8 cellular contexts compared by ENCODE assay signal in the genomic region with DNA sequence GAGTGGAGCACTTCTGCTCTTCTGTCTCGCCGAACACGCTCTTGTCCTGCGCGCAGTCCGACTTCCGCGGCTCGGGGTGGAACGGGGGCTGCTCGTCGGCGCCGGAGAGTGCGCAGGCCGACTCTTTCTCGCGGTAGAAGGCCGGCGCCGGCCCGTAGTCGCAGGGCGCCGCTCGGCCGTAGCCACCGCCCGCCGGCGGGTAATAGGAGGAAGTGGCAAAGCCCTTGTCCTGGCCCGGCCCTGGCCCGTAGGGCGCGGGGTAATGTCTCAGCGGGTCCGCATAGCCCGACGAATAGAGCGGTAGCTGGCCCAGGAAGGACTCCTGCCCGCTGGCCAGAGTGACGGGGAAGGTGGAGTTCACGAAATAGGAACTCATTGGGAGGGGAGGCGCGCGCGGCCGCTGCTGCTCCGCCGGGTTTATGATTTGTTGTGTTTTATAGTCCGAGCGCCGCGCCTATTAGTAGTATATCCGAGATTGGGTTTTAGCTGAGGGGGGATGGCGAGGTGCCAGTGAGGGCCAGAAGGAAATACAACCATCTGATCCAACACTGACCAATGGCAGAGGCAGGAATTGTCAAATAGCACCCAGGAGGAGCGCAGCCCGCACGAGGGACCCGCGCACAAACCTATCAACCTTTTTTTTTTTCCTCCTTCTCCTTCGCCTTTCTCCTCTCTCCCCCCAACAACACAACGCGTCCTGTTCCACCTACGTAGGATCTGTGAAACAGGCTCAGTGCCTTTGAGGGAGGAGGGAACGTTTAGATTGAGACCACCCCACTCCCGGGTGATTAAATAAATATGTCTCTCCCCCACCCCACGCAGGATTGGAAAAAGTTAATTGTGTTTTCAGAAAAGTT. TPM values are rescaled to one million over a fixed set of nuclear protein-coding genes. Genes with fewer than 3 reads are reported as not detected.
DNase-seq lines count a peak whose midpoint lies in the region; ATAC-seq, FAIRE-seq and TF ChIP-seq lines count a peak whose summit lies in the region.

No MANE protein-coding gene starts in this region.

- H3K4ac ChIP-seq in H1 (replicated peaks; ENCODE audit: insufficient read length, low read depth, low read length), result no peak overlapping the region

- peaks cover 96 to 100% (median 99%) of the 10 kb centered on the region in 4 experiments for H3K27me3 ChIP-seq in H1 (replicated peaks in 1 of 4; ENCODE audit: control insufficient read depth in 3 of 4, extremely low read depth in 1 of 4, insufficient read depth in 3 of 4, low read length in 3 of 4)

- H3K36me3 ChIP-seq in H1 (ENCODE audit: control insufficient read depth in 2 of 4, insufficient read depth in 4 of 4, low read length in 3 of 4), result no peaks in the 10 kb centered on the region; a peak in 1 of 8 replicates

- peaks cover 25 to 51% (median 44%) of the 10 kb centered on the region in 4 donors for H3K4me1 Mint-ChIP-seq in naive thymus-derived CD8-positive, alpha-beta T cell

- peak overlapping the region; percentile 59 to 90 (median 84) for H3K4me3 Mint-ChIP-seq in naive thymus-derived CD8-positive, alpha-beta T cell

- TF ChIP-seq RAD21 in H1 (IDR thresholded peaks at IDR 0.05 in 1 of 2, conservative IDR thresholded peaks at IDR 0.05 in 1 of 2; ENCODE audit: low read depth in 2 of 2, low read length in 2 of 2), result no peak

- peaks cover 57 to 100% (median 79%) of the 10 kb centered on the region in 5 donors for H3K27me3 Mint-ChIP-seq in naive thymus-derived CD8-positive, alpha-beta T cell

- H3K4me2 ChIP-seq in H1 (ENCODE audit: insufficient read depth in 1 of 2, low read depth in 2 of 2, low read length in 2 of 2), result peak overlapping the region; percentile 21 to 56; a peak in 3 of 4 replicates

- POLR2A ChIA-PET in RWPE1 (lab: Yijun Ruan, JAX; ENCODE audit: low non-redundant PET) (no interaction called here), H1 (lab: Charles Lee; ENCODE audit: partially characterized antibody) (interaction anchor here (1.2 to 1.4 kb wide), 2 partner anchors 10 to 53 kb away, joined by 3 to 4 read pairs; a partner anchor contains a TSS)
- POLR2A ChIA-PET in naive thymus-derived CD8-positive, alpha-beta T cell (lab: Charles Lee), result interaction anchor here (1.0 to 1.1 kb wide), 2 partner anchors 12 to 21 kb away, joined by 3 to 4 read pairs; no protein-coding TSS in a partner anchor

- peaks cover 38 to 58% of the 10 kb centered on the region in 2 experiments for H4K20me1 ChIP-seq in H1 (replicated peaks in 1 of 2; ENCODE audit: control insufficient read depth in 1 of 2, insufficient read depth in 2 of 2, low read length in 2 of 2)

- H4K5ac ChIP-seq in H1 (ENCODE audit: insufficient read length, low read depth, low read length), result no peak overlapping the region

- WGBS in H1 (ENCODE audit: extremely low coverage in 1 of 2, insufficient coverage in 1 of 2, insufficient read length in 1 of 2, insufficient replicate concordance in 2 of 2, low coverage in 1 of 2, low lambda C conversion rate in 2 of 2, missing lambda C conversion rate in 1 of 2), 2 experiments, result 6% methylated on average over 56 of the region's 68 CpGs; no CpG with 5 or more reads in 1 of the 2 experiments

- H3K27ac Mint-ChIP-seq in naive thymus-derived CD8-positive, alpha-beta T cell, result peak overlapping the region in 2 of 10 donors; percentile 13 to 53

- TF ChIP-seq POLR2A in H1 (IDR thresholded peaks at IDR 0.05; ENCODE audit: control extremely low read depth in 1 of 2, low read depth in 2 of 2, low read length in 2 of 2), result no peak

- H2AK5ac ChIP-seq in H1 (ENCODE audit: low read depth, low read length), result no peak overlapping the region

- H3K79me2 ChIP-seq in H1 (ENCODE audit: control insufficient read depth in 1 of 2, insufficient read depth in 2 of 2, low read length in 2 of 2), result no peaks in the 10 kb centered on the region

- H3K36me3 Mint-ChIP-seq in naive thymus-derived CD8-positive, alpha-beta T cell, result peaks cover 0 to 4% (median 0%) of the 10 kb centered on the region in 3 donors

- H2BK20ac ChIP-seq in H1 (ENCODE audit: low read length), result no peak overlapping the region

- no peak for TF ChIP-seq CTCF in RWPE1 (conservative IDR thresholded peaks at IDR 0.05; ENCODE audit: low read depth)
- TF ChIP-seq CTCF in H1 (IDR thresholded peaks at IDR 0.05; ENCODE audit: control extremely low read depth in 1 of 3, insufficient read depth in 1 of 3, low read depth in 1 of 3, low read length in 3 of 3), result peak in 1 of 3 experiments; percentile 5; a peak in 1 of 4 replicates

- no peak overlapping the region for H4K91ac ChIP-seq in H1 (replicated peaks; ENCODE audit: insufficient read length, low read length)

- CTCF ChIA-PET in RWPE1 (lab: Yijun Ruan, JAX), result interaction anchor here (0.6 to 1.1 kb wide), 3 partner anchors 21 to 203 kb away, joined by 3 to 4 read pairs (median 3); no protein-coding TSS in a partner anchor
- CTCF ChIA-PET in H1 (lab: Charles Lee; ENCODE audit: partially characterized antibody), result interaction anchor here (0.6 to 2.1 kb wide), 7 partner anchors 9 to 298 kb away, joined by 3 to 8 read pairs (median 5); no protein-coding TSS in a partner anchor

- no peaks in the 10 kb centered on the region for H3K9me3 Mint-ChIP-seq in naive thymus-derived CD8-positive, alpha-beta T cell

- DNase-seq in activated naive CD4-positive, alpha-beta T cell treated with Interleukin-2 at 50 U/mL for 16 hours, result peak; percentile 42
- no peak for DNase-seq in activated naive CD4-positive, alpha-beta T cell treated with anti-CD3 and anti-CD28 coated beads, Interleukin-2, amount 50 U/mL, for 16 hours
- DNase-seq in RWPE1 (ENCODE audit: low spot score), result no peak
- no peak for DNase-seq in H1 (ENCODE audit: low read depth in 1 of 2, low spot score in 2 of 2)
- DNase-seq in naive thymus-derived CD8-positive, alpha-beta T cell, result peak in 4 of 10 donors; percentile 23 to 61 (median 43)

- no peak overlapping the region for H3K9ac ChIP-seq in H1 (replicated peaks in 1 of 4; ENCODE audit: extremely low read depth in 1 of 4, low read depth in 3 of 4, low read length in 3 of 4)

- no peaks in the 10 kb centered on the region for H3K9me3 ChIP-seq in H1 (ENCODE audit: insufficient read depth in 2 of 2, low read depth in 1 of 2, low read length in 1 of 2)

- H3K4me1 ChIP-seq in H1 (replicated peaks in 1 of 4; ENCODE audit: control insufficient read depth in 3 of 4, insufficient read depth in 4 of 4, low read length in 3 of 4), result peaks cover 0 to 12% (median 6%) of the 10 kb centered on the region in 4 experiments; a peak in 5 of 7 replicates

- H2BK15ac ChIP-seq in H1 (ENCODE audit: low read length), result peak overlapping the region; percentile 81; the same call in 1 of the 2 replicates

- H3K4me3 ChIP-seq in H1 (ENCODE audit: extremely low read depth in 1 of 4, insufficient read depth in 2 of 4, low read depth in 3 of 4, low read length in 4 of 4), result peak overlapping the region in 1 of 4 experiments; percentile 29; a peak in 2 of 8 replicates

- H3K14ac ChIP-seq in H1 (ENCODE audit: insufficient read length), result no peak overlapping the region

- FAIRE-seq in H1 (lab: Jason Lieb, UNC), result no peak

- no peak overlapping the region; the same call in 1 of the 2 replicates for H4K8ac ChIP-seq in H1 (ENCODE audit: extremely low read depth, insufficient read depth, low read length)

- H3K27ac ChIP-seq in RWPE1 (peak overlapping the region; percentile 22), H1 (ENCODE audit: low read depth, low read length) (no peak overlapping the region)

- peak overlapping the region; percentile 39; the same call in 1 of the 2 replicates for H2BK12ac ChIP-seq in H1 (ENCODE audit: low read depth, low read length)

- TF ChIP-seq EP300 in H1 (IDR thresholded peaks at IDR 0.05; ENCODE audit: borderline replicate concordance in 1 of 2, low read depth in 2 of 2, low read length in 2 of 2), result no peak

- H2BK120ac ChIP-seq in H1 (replicated peaks; ENCODE audit: low read depth, low read length), result no peak overlapping the region

- no peak overlapping the region; the same call in none of the 2 replicates for H3K18ac ChIP-seq in H1 (ENCODE audit: extremely low read depth, low read length)

- no peak overlapping the region for H2AFZ ChIP-seq in H1 (ENCODE audit: low read length)

- H2BK5ac ChIP-seq in H1 (ENCODE audit: low read depth, low read length), result no peak overlapping the region

- no peak overlapping the region for H3K23ac ChIP-seq in H1 (ENCODE audit: insufficient read length)

- peak; percentile 42 to 56 for ATAC-seq in naive thymus-derived CD8-positive, alpha-beta T cell
- ATAC-seq in GM21786 (IDR thresholded peaks at IDR 0.05; ENCODE audit: unreplicated experiment) (no peak), HG03565 (IDR thresholded peaks at IDR 0.05; ENCODE audit: unreplicated experiment) (no peak), GM18520 (IDR thresholded peaks at IDR 0.05; ENCODE audit: unreplicated experiment) (no peak)

- H3K56ac ChIP-seq in H1 (replicated peaks; ENCODE audit: insufficient read length, low read depth, low read length), result no peak overlapping the region

- no peaks in the 10 kb centered on the region; the same call in 1 of the 2 replicates for H3K23me2 ChIP-seq in H1 (ENCODE audit: low read depth, low read length)

- no peaks in the 10 kb centered on the region for H3K79me1 ChIP-seq in H1 (ENCODE audit: low read depth, low read length)

RNA-seq across cellular contexts. Expression of a gene that starts 4.4 kb away (rescaled TPM):
- total RNA-seq in H1 (2021; fragmentation: NEBNext Ultra II Directional; extraction: Animal tissue kit (Norgen Biotek cat#: 25700)), result not detected in 2 replicates
- polyA plus RNA-seq in H1 (2011; rRNA removed), result not detected in 2 replicates
- polyA plus RNA-seq in H1 (2011; cell fraction: cytosol; rRNA removed), result not detected
- not detected for polyA plus RNA-seq in H1 (2011; cell fraction: nucleus; rRNA removed)
- not detected in 4 replicates for polyA plus RNA-seq in H1 (2012, experiment 1 of 2)
- polyA plus RNA-seq in H1 (2012, experiment 2 of 2), result not detected
- polyA plus RNA-seq in H1 (2013, experiment 1 of 2), result not detected
- polyA plus RNA-seq in H1 (2013, experiment 2 of 2), result not detected
- polyA minus RNA-seq in H1 (2011; rRNA and poly(A)+ RNA removed), result 0.07 TPM in 1 of 2 replicates, not detected in the other
- polyA minus RNA-seq in H1 (2011; cell fraction: cytosol; rRNA and poly(A)+ RNA removed), result not detected
- not detected for polyA minus RNA-seq in H1 (2011; cell fraction: nucleus; rRNA and poly(A)+ RNA removed)
- total RNA-seq in naive thymus-derived CD8-positive, alpha-beta T cell, result not detected
- not detected for polyA plus RNA-seq in naive thymus-derived CD8-positive, alpha-beta T cell

RNA-seq across cellular contexts. Expression of a gene that starts 6.8 kb away (rescaled TPM):
- not detected in 2 replicates for total RNA-seq in H1 (2021; fragmentation: NEBNext Ultra II Directional; extraction: Animal tissue kit (Norgen Biotek cat#: 25700))
- not detected in 2 replicates for polyA plus RNA-seq in H1 (2011; rRNA removed)
- polyA plus RNA-seq in H1 (2011; cell fraction: cytosol; rRNA removed), result not detected
- polyA plus RNA-seq in H1 (2011; cell fraction: nucleus; rRNA removed), result not detected
- 0.09 to 0.17 TPM in 2 of 4 replicates, not detected in the others for polyA plus RNA-seq in H1 (2012, experiment 1 of 2)
- polyA plus RNA-seq in H1 (2012, experiment 2 of 2), result not detected
- not detected for polyA plus RNA-seq in H1 (2013, experiment 1 of 2)
- not detected for polyA plus RNA-seq in H1 (2013, experiment 2 of 2)
- not detected in 2 replicates for polyA minus RNA-seq in H1 (2011; rRNA and poly(A)+ RNA removed)
- not detected for polyA minus RNA-seq in H1 (2011; cell fraction: cytosol; rRNA and poly(A)+ RNA removed)
- not detected for polyA minus RNA-seq in H1 (2011; cell fraction: nucleus; rRNA and poly(A)+ RNA removed)
- total RNA-seq in naive thymus-derived CD8-positive, alpha-beta T cell, result not detected
- polyA plus RNA-seq in naive thymus-derived CD8-positive, alpha-beta T cell, result not detected

RNA-seq across cellular contexts. Expression of a gene that starts 8.0 kb away (rescaled TPM):
- total RNA-seq in H1 (2021; fragmentation: NEBNext Ultra II Directional; extraction: Animal tissue kit (Norgen Biotek cat#: 25700)), result not detected in 2 replicates
- polyA plus RNA-seq in H1 (2011; rRNA removed), result not detected in 2 replicates
- polyA plus RNA-seq in H1 (2011; cell fraction: cytosol; rRNA removed), result not detected
- polyA plus RNA-seq in H1 (2011; cell fraction: nucleus; rRNA removed), result not detected
- 0.28 TPM in 1 of 4 replicates, not detected in the others for polyA plus RNA-seq in H1 (2012, experiment 1 of 2)
- not detected for polyA plus RNA-seq in H1 (2012, experiment 2 of 2)
- not detected for polyA plus RNA-seq in H1 (2013, experiment 1 of 2)
- not detected for polyA plus RNA-seq in H1 (2013, experiment 2 of 2)
- 0.19 TPM in 1 of 2 replicates, not detected in the other for polyA minus RNA-seq in H1 (2011; rRNA and poly(A)+ RNA removed)
- not detected for polyA minus RNA-seq in H1 (2011; cell fraction: cytosol; rRNA and poly(A)+ RNA removed)
- 1.00 TPM for polyA minus RNA-seq in H1 (2011; cell fraction: nucleus; rRNA and poly(A)+ RNA removed)
- 1 to 10 TPM; 7.2 to 8.1 TPM for total RNA-seq in naive thymus-derived CD8-positive, alpha-beta T cell
- under 1 TPM in 1 of 3 donors, not detected in 2; 0.19 TPM for polyA plus RNA-seq in naive thymus-derived CD8-positive, alpha-beta T cell

RNA-seq across cellular contexts. Expression of a gene that starts 12.8 kb away (rescaled TPM):
- total RNA-seq in H1 (2021; fragmentation: NEBNext Ultra II Directional; extraction: Animal tissue kit (Norgen Biotek cat#: 25700)), result not detected in 2 replicates
- not detected in 2 replicates for polyA plus RNA-seq in H1 (2011; rRNA removed)
- not detected for polyA plus RNA-seq in H1 (2011; cell fraction: cytosol; rRNA removed)
- polyA plus RNA-seq in H1 (2011; cell fraction: nucleus; rRNA removed), result not detected
- not detected in 4 replicates for polyA plus RNA-seq in H1 (2012, experiment 1 of 2)
- polyA plus RNA-seq in H1 (2012, experiment 2 of 2), result not detected
- not detected for polyA plus RNA-seq in H1 (2013, experiment 1 of 2)
- polyA plus RNA-seq in H1 (2013, experiment 2 of 2), result not detected
- polyA minus RNA-seq in H1 (2011; rRNA and poly(A)+ RNA removed), result not detected in 2 replicates
- not detected for polyA minus RNA-seq in H1 (2011; cell fraction: cytosol; rRNA and poly(A)+ RNA removed)
- polyA minus RNA-seq in H1 (2011; cell fraction: nucleus; rRNA and poly(A)+ RNA removed), result not detected
- total RNA-seq in naive thymus-derived CD8-positive, alpha-beta T cell, result not detected
- polyA plus RNA-seq in naive thymus-derived CD8-positive, alpha-beta T cell, result under 1 TPM in 2 of 3 donors, not detected in 1; 0.22 to 0.40 TPM

RNA-seq across cellular contexts. Expression of a gene that starts 17.1 kb away (rescaled TPM):
- total RNA-seq in H1 (2021; fragmentation: NEBNext Ultra II Directional; extraction: Animal tissue kit (Norgen Biotek cat#: 25700)), result not detected in 2 replicates
- polyA plus RNA-seq in H1 (2011; rRNA removed), result not detected in 2 replicates
- not detected for polyA plus RNA-seq in H1 (2011; cell fraction: cytosol; rRNA removed)
- not detected for polyA plus RNA-seq in H1 (2011; cell fraction: nucleus; rRNA removed)
- polyA plus RNA-seq in H1 (2012, experiment 1 of 2), result not detected in 4 replicates
- 0.09 TPM for polyA plus RNA-seq in H1 (2012, experiment 2 of 2)
- not detected for polyA plus RNA-seq in H1 (2013, experiment 1 of 2)
- polyA plus RNA-seq in H1 (2013, experiment 2 of 2), result not detected
- polyA minus RNA-seq in H1 (2011; rRNA and poly(A)+ RNA removed), result not detected in 2 replicates
- polyA minus RNA-seq in H1 (2011; cell fraction: cytosol; rRNA and poly(A)+ RNA removed), result not detected
- not detected for polyA minus RNA-seq in H1 (2011; cell fraction: nucleus; rRNA and poly(A)+ RNA removed)
- not detected for total RNA-seq in naive thymus-derived CD8-positive, alpha-beta T cell
- not detected for polyA plus RNA-seq in naive thymus-derived CD8-positive, alpha-beta T cell

Comparison
In these comparisons a context has a peak if more than half of its experiments do, and no peak if none do; other contexts are left out.
1. ATAC-seq: peak in naive thymus-derived CD8-positive, alpha-beta T cell (2 of 2); none in GM21786 (single experiment), HG03565 (single experiment) and GM18520 (single experiment).